19 cellular contexts compared by ENCODE assay signal in genomic region chr5:138372225-138372624, GRCh38. TPM values are rescaled to one million over a fixed set of nuclear protein-coding genes. Genes with fewer than 3 reads are reported as not detected.
DNase-seq lines count a peak whose midpoint lies in the region; ATAC-seq, FAIRE-seq and TF ChIP-seq lines count a peak whose summit lies in the region.
"Had no signal": no experiment of that assay in that cellular context is flagged by ENCODE, and none has a peak within 500 bp of the region (broad histone marks: within the 10 kb centered on the region; RNA-seq: fewer than 3 reads in every experiment).

No MANE protein-coding gene starts in this region.

- TF ChIP-seq CTCF in CD4-positive, alpha-beta T cell (IDR thresholded peaks at IDR 0.05) = no peak
- TF ChIP-seq CTCF in lower leg skin (IDR thresholded peaks at IDR 0.05) (no peak), HepG2 (CRISPR knock-in tag; IDR thresholded peaks at IDR 0.05) (no peak)

- H3K36me3 Mint-ChIP-seq in CD4-positive, alpha-beta T cell (ENCODE audit: low read depth) = peaks cover 35% of the 10 kb centered on the region
- H3K36me3 Mint-ChIP-seq in CD8-positive, alpha-beta memory T cell = peaks cover 4 to 48% (median 8%) of the 10 kb centered on the region in 3 donors

- no peaks in the 10 kb centered on the region for H3K9me3 Mint-ChIP-seq in CD4-positive, alpha-beta T cell
- no peaks in the 10 kb centered on the region for H3K9me3 Mint-ChIP-seq in CD8-positive, alpha-beta memory T cell
- H3K9me3 Mint-ChIP-seq: activated CD4-positive, alpha-beta T cell treated with anti-CD3 and anti-CD28 coated beads, Interleukin-2, amount 10 ng/mL, durations not matched to agents 24 days and 14 days had no signal

- no peaks in the 10 kb centered on the region for H4K20me1 ChIP-seq in HepG2 (ENCODE audit: insufficient read depth, low read length)

- no peak for TF ChIP-seq POLR2A in lower leg skin (IDR thresholded peaks at IDR 0.05)
- TF ChIP-seq POLR2A in HepG2 (IDR thresholded peaks at IDR 0.05; ENCODE audit: insufficient read depth in 1 of 2, low read depth in 2 of 2, low read length in 2 of 2) = no peak

- peaks cover 0 to 26% of the 10 kb centered on the region in 2 experiments; a peak in 3 of 5 replicates for H3K36me3 ChIP-seq in HepG2 (replicated peaks in 1 of 2; ENCODE audit: control insufficient read depth in 1 of 2, insufficient read depth in 2 of 2, low read length in 2 of 2)
- H3K36me3 ChIP-seq in CD8-positive, alpha-beta memory T cell (ENCODE audit: insufficient read depth, low read length) = peaks cover under 1% of the 10 kb centered on the region

- H3K4me3 ChIP-seq in lower leg skin (ENCODE audit: low read depth, poor library complexity, severe bottlenecking) = no peak overlapping the region
- H3K4me3 ChIP-seq in HepG2 (replicated peaks in 1 of 3; ENCODE audit: insufficient read depth in 1 of 3, low read depth in 2 of 3, low read length in 3 of 3) = no peak overlapping the region
- no peak overlapping the region for H3K4me3 ChIP-seq in CD8-positive, alpha-beta memory T cell (ENCODE audit: low read length)
- H3K4me3 ChIP-seq: left lung, psoas muscle had no signal

- no peak overlapping the region for H3K4me2 ChIP-seq in HepG2 (ENCODE audit: low read depth, low read length)

- FAIRE-seq in HepG2 (lab: Jason Lieb, UNC) = no peak
- FAIRE-seq: astrocyte had no signal

- POLR2A ChIA-PET in CD4-positive, alpha-beta T cell (lab: Charles Lee) = interaction anchor here (1.1 kb wide), 1 partner anchor 19 kb away, joined by 4 read pairs; no protein-coding TSS in a partner anchor
- POLR2A ChIA-PET in HepG2 (lab: Yijun Ruan, JAX) = interaction anchor here (1.6 kb wide), 1 partner anchor 40 kb away, joined by 3 read pairs; the partner anchor contains the start of gene CDC25C
- POLR2A ChIA-PET in CD8-positive, alpha-beta memory T cell (lab: Charles Lee) = no interaction called here

- DNase-seq in CD4-positive, alpha-beta T cell = no peak
- DNase-seq in lower leg skin (ENCODE audit: low spot score in 2 of 2) (no peak), HepG2 (ENCODE audit: low spot score) (no peak), EL (no peak)
- DNase-seq in CD8-positive, alpha-beta memory T cell = no peak
- DNase-seq: activated CD4-positive, alpha-beta T cell treated with anti-CD3 and anti-CD28 coated beads, Interleukin-2, amount 10 ng/mL, durations not matched to agents 24 days and 14 days; activated effector memory CD4-positive, alpha-beta T cell treated with Interleukin-2 at 50 U/mL for 16 hours; COR-L47; dermis blood vessel endothelial cell; hypothalamus; left lung; NCI-H2029; NCI-H69; psoas muscle; T-helper 2 cell had no signal

- H3K27ac ChIP-seq in CD4-positive, alpha-beta T cell (ENCODE audit: low read depth, low read length) = no peak overlapping the region
- no peak overlapping the region for H3K27ac ChIP-seq in HepG2 (ENCODE audit: extremely low read length, insufficient read depth, low read length)
- H3K27ac ChIP-seq in CD8-positive, alpha-beta memory T cell (ENCODE audit: low read depth, low read length) = no peak overlapping the region
- H3K27ac ChIP-seq: left lung had no signal

- ATAC-seq in CD4-positive, alpha-beta T cell (ENCODE audit: poor library complexity) = no peak
- peak; percentile 67 for ATAC-seq in GM18907 (IDR thresholded peaks at IDR 0.05; ENCODE audit: unreplicated experiment)
- ATAC-seq in GM21737 (IDR thresholded peaks at IDR 0.05; ENCODE audit: unreplicated experiment) = peak; percentile 73
- ATAC-seq in HG03342 (IDR thresholded peaks at IDR 0.05; ENCODE audit: unreplicated experiment) = peak; percentile 71
- ATAC-seq in HepG2 = no peak
- ATAC-seq: left lung had no signal

- TF ChIP-seq EP300 in HepG2 (IDR thresholded peaks at IDR 0.05; ENCODE audit: low read depth in 2 of 2, low read length in 2 of 2) = no peak
- no peak for TF ChIP-seq EP300 in HepG2 (CRISPR knock-in tag; IDR thresholded peaks at IDR 0.05; ENCODE audit: borderline replicate concordance)

- no peak for TF ChIP-seq RAD21 in HepG2 (CRISPR knock-in tag; IDR thresholded peaks at IDR 0.05)

- WGBS in lower leg skin, 2 donors = 76% methylated on average over 1 of the region's 1 CpG
- 96% methylated on average over 1 of the region's 1 CpG for WGBS in HepG2 (ENCODE audit: low lambda C conversion rate)

- peaks cover 39% of the 10 kb centered on the region for H3K79me2 ChIP-seq in HepG2 (ENCODE audit: insufficient read depth, low read length)

- BruUV-seq in HepG2 (replicated peaks; lab: Mats Ljungman, UMichigan) = no TSS peak

- H3K9me3 ChIP-seq in CD4-positive, alpha-beta T cell (ENCODE audit: control insufficient read depth, low read length) = no peaks in the 10 kb centered on the region
- H3K9me3 ChIP-seq in HepG2 (ENCODE audit: low read length) = no peaks in the 10 kb centered on the region
- H3K9me3 ChIP-seq in CD8-positive, alpha-beta memory T cell (ENCODE audit: low read length) = no peaks in the 10 kb centered on the region
- H3K9me3 ChIP-seq: left lung, psoas muscle had no signal

- H3K4me1 ChIP-seq in HepG2 (ENCODE audit: insufficient read depth, low read length) = peaks cover 12% of the 10 kb centered on the region
- peaks cover 19% of the 10 kb centered on the region for H3K4me1 ChIP-seq in CD8-positive, alpha-beta memory T cell (ENCODE audit: insufficient read depth, low read length)

- intact Hi-C loops in CD4-positive, alpha-beta T cell (cut with DNase I, micrococcal nuclease) = no loop called here
- intact Hi-C loops in lower leg skin (cut with DNase I; ENCODE audit: low total_unique reads) (no loop called here), HepG2 (cut with micrococcal nuclease; ENCODE audit: unreplicated experiment) (no loop called here)

- H2AFZ ChIP-seq in HepG2 (ENCODE audit: low read length) = no peak overlapping the region

- peak overlapping the region; percentile 17 for H3K27ac Mint-ChIP-seq in CD4-positive, alpha-beta T cell
- peak overlapping the region in 1 of 8 donors; percentile 15 for H3K27ac Mint-ChIP-seq in CD8-positive, alpha-beta memory T cell
- H3K27ac Mint-ChIP-seq: activated CD4-positive, alpha-beta T cell treated with anti-CD3 and anti-CD28 coated beads, Interleukin-2, amount 10 ng/mL, durations not matched to agents 24 days and 14 days had no signal

- in situ Hi-C loops in HepG2 (cut with HindIII; ENCODE audit: extremely low pct_ligation_motif_present, low pct_unique_long_range_greater_than_20kb) = no loop called here

- CTCF ChIA-PET in CD4-positive, alpha-beta T cell (lab: Charles Lee) = interaction anchor here (6.4 kb wide), 1 partner anchor 20 kb away, joined by 32 read pairs; the partner anchor contains the start of gene KDM3B
- CTCF ChIA-PET in HepG2 (lab: Yijun Ruan, JAX; ENCODE audit: low intra/inter-chr PET ratio, low total read pairs) = no interaction called here
- CTCF ChIA-PET in CD8-positive, alpha-beta memory T cell (lab: Charles Lee) = interaction anchor here (1.5 kb wide), 1 partner anchor 19 kb away, joined by 4 read pairs; no protein-coding TSS in a partner anchor

- H3K27me3 Mint-ChIP-seq in CD4-positive, alpha-beta T cell = no peaks in the 10 kb centered on the region
- H3K27me3 Mint-ChIP-seq in CD8-positive, alpha-beta memory T cell = no peaks in the 10 kb centered on the region
- H3K27me3 Mint-ChIP-seq: activated CD4-positive, alpha-beta T cell treated with anti-CD3 and anti-CD28 coated beads, Interleukin-2, amount 10 ng/mL, durations not matched to agents 24 days and 14 days had no signal

- H3K4me3 Mint-ChIP-seq in CD4-positive, alpha-beta T cell = no peak overlapping the region
- no peak overlapping the region for H3K4me3 Mint-ChIP-seq in CD8-positive, alpha-beta memory T cell
- H3K4me3 Mint-ChIP-seq: activated CD4-positive, alpha-beta T cell treated with anti-CD3 and anti-CD28 coated beads, Interleukin-2, amount 10 ng/mL, durations not matched to agents 24 days and 14 days had no signal

- no peaks in the 10 kb centered on the region for H3K27me3 ChIP-seq in CD4-positive, alpha-beta T cell (ENCODE audit: control insufficient read depth, insufficient read depth, low read length)
- H3K27me3 ChIP-seq in HepG2 (ENCODE audit: control insufficient read depth in 1 of 2, insufficient read depth in 2 of 2, low read length in 2 of 2) = no peaks in the 10 kb centered on the region
- no peaks in the 10 kb centered on the region for H3K27me3 ChIP-seq in CD8-positive, alpha-beta memory T cell (ENCODE audit: insufficient read depth, low read length, poor library complexity, severe bottlenecking)
- H3K27me3 ChIP-seq: left lung had no signal

- H3K4me1 Mint-ChIP-seq in CD4-positive, alpha-beta T cell (ENCODE audit: low read depth) = peaks cover 37% of the 10 kb centered on the region
- H3K4me1 Mint-ChIP-seq in CD8-positive, alpha-beta memory T cell = peaks cover 25 to 45% (median 35%) of the 10 kb centered on the region in 3 donors

- H3K9ac ChIP-seq in HepG2 (ENCODE audit: insufficient read depth, low read depth, low read length) = no peak overlapping the region

RNA-seq across cellular contexts. Expression of gene KDM3B, which starts 19.7 kb away (rescaled TPM):
- 10 to 100 TPM; 59.5 to 66.0 TPM for total RNA-seq in CD4-positive, alpha-beta T cell
- total RNA-seq in lower leg skin = 10 to 100 TPM; 54.4 to 72.7 (median 67.0) TPM
- 34.3 and 47.7 TPM in 2 replicates for total RNA-seq in HepG2 (2016; rRNA removed; fragmentation: Illumina TruSeq; extraction: Trizol)
- 7.3 and 7.5 TPM in 2 replicates for total RNA-seq in HepG2 (2016; cell fraction: cytosol; rRNA removed; fragmentation: Illumina TruSeq; extraction: Trizol; ENCODE audit: low read depth)
- total RNA-seq in HepG2 (2016; cell fraction: insoluble cytoplasmic fraction; rRNA removed; fragmentation: Illumina TruSeq; extraction: Trizol) = 33.7 and 41.7 TPM in 2 replicates
- 14.6 and 15.4 TPM in 2 replicates for total RNA-seq in HepG2 (2016; cell fraction: membrane; rRNA removed; fragmentation: Illumina TruSeq; extraction: Trizol)
- total RNA-seq in HepG2 (2016; cell fraction: nucleus; rRNA removed; fragmentation: Illumina TruSeq; extraction: Trizol) = 31.3 and 31.9 TPM in 2 replicates
- 19.6 and 19.7 TPM in 2 replicates for polyA plus RNA-seq in HepG2 (2011; rRNA removed)
- 9.2 and 12.1 TPM in 2 replicates for polyA plus RNA-seq in HepG2 (2011; cell fraction: cytosol; rRNA removed)
- 20.4 and 21.1 TPM in 2 replicates for polyA plus RNA-seq in HepG2 (2011; cell fraction: nucleus; rRNA removed)
- 21.2 and 24.4 TPM in 2 replicates for polyA plus RNA-seq in HepG2 (2012)
- 1.5 TPM in 2 replicates for polyA plus RNA-seq in HepG2 (2016; cell fraction: cytosol; fragmentation: Illumina TruSeq; extraction: Trizol; ENCODE audit: low read depth)
- polyA plus RNA-seq in HepG2 (2016; cell fraction: insoluble cytoplasmic fraction; fragmentation: Illumina TruSeq; extraction: Trizol; ENCODE audit: low read depth) = 35.2 and 38.8 TPM in 2 replicates
- polyA plus RNA-seq in HepG2 (2016; cell fraction: membrane; fragmentation: Illumina TruSeq; extraction: Trizol; ENCODE audit: low read depth) = 5.1 and 6.0 TPM in 2 replicates
- 43.2 and 50.0 TPM in 2 replicates for polyA plus RNA-seq in HepG2 (2016; cell fraction: nucleus; fragmentation: Illumina TruSeq; extraction: Trizol; ENCODE audit: insufficient read depth, low read depth)
- polyA minus RNA-seq in HepG2 (2011; rRNA and poly(A)+ RNA removed; ENCODE audit: low replicate concordance) = 32.4 and 40.8 TPM in 2 replicates
- polyA minus RNA-seq in HepG2 (2011; cell fraction: cytosol; rRNA and poly(A)+ RNA removed) = 26.1 and 30.4 TPM in 2 replicates
- polyA minus RNA-seq in HepG2 (2011; cell fraction: nucleus; rRNA and poly(A)+ RNA removed) = 37.2 and 39.4 TPM in 2 replicates
- 10 to 100 TPM; 42.4 to 44.7 TPM for total RNA-seq in CD8-positive, alpha-beta memory T cell
- 14.7 TPM for polyA plus RNA-seq in CD8-positive, alpha-beta memory T cell

RNA-seq across cellular contexts. Expression of gene FAM53C, which starts 34.2 kb away (rescaled TPM):
- 10 to 100 TPM; 81.0 to 83.8 TPM for total RNA-seq in CD4-positive, alpha-beta T cell
- total RNA-seq in lower leg skin (10 to 100 TPM; 15.2 to 19.9 (median 17.2) TPM), HepG2 (2016; rRNA removed; fragmentation: Illumina TruSeq; extraction: Trizol) (26.9 and 28.5 TPM in 2 replicates)
- total RNA-seq in HepG2 (2016; cell fraction: cytosol; rRNA removed; fragmentation: Illumina TruSeq; extraction: Trizol; ENCODE audit: low read depth) = 5.7 and 6.2 TPM in 2 replicates
- 26.1 and 26.8 TPM in 2 replicates for total RNA-seq in HepG2 (2016; cell fraction: insoluble cytoplasmic fraction; rRNA removed; fragmentation: Illumina TruSeq; extraction: Trizol)
- total RNA-seq in HepG2 (2016; cell fraction: membrane; rRNA removed; fragmentation: Illumina TruSeq; extraction: Trizol) = 22.1 and 22.4 TPM in 2 replicates
- 19.0 and 21.2 TPM in 2 replicates for total RNA-seq in HepG2 (2016; cell fraction: nucleus; rRNA removed; fragmentation: Illumina TruSeq; extraction: Trizol)
- polyA plus RNA-seq in HepG2 (2011; rRNA removed) = 28.1 and 30.1 TPM in 2 replicates
- polyA plus RNA-seq in HepG2 (2011; cell fraction: cytosol; rRNA removed) = 16.8 and 17.2 TPM in 2 replicates
- 46.4 and 53.9 TPM in 2 replicates for polyA plus RNA-seq in HepG2 (2011; cell fraction: nucleus; rRNA removed)
- polyA plus RNA-seq in HepG2 (2012) = 15.6 and 16.9 TPM in 2 replicates
- 3.1 and 3.3 TPM in 2 replicates for polyA plus RNA-seq in HepG2 (2016; cell fraction: cytosol; fragmentation: Illumina TruSeq; extraction: Trizol; ENCODE audit: low read depth)
- 22.4 and 24.1 TPM in 2 replicates for polyA plus RNA-seq in HepG2 (2016; cell fraction: insoluble cytoplasmic fraction; fragmentation: Illumina TruSeq; extraction: Trizol; ENCODE audit: low read depth)
- polyA plus RNA-seq in HepG2 (2016; cell fraction: membrane; fragmentation: Illumina TruSeq; extraction: Trizol; ENCODE audit: low read depth) = 11.4 TPM in 2 replicates
- 29.0 and 31.0 TPM in 2 replicates for polyA plus RNA-seq in HepG2 (2016; cell fraction: nucleus; fragmentation: Illumina TruSeq; extraction: Trizol; ENCODE audit: insufficient read depth, low read depth)
- polyA minus RNA-seq in HepG2 (2011; rRNA and poly(A)+ RNA removed; ENCODE audit: low replicate concordance) = 38.4 and 40.2 TPM in 2 replicates
- 15.7 TPM in 2 replicates for polyA minus RNA-seq in HepG2 (2011; cell fraction: cytosol; rRNA and poly(A)+ RNA removed)
- polyA minus RNA-seq in HepG2 (2011; cell fraction: nucleus; rRNA and poly(A)+ RNA removed) = 34.9 and 47.7 TPM in 2 replicates
- 10 to 100 TPM; 29.5 to 32.2 TPM for total RNA-seq in CD8-positive, alpha-beta memory T cell
- 20.6 TPM for polyA plus RNA-seq in CD8-positive, alpha-beta memory T cell

RNA-seq across cellular contexts. Expression of gene CDC25C, which starts 40.6 kb away (rescaled TPM):
- not detected for total RNA-seq in CD4-positive, alpha-beta T cell
- 1 to 10 TPM in 1 of 4 donors, under 1 TPM in 2, not detected in 1; 0.34 to 1.4 (median 0.69) TPM for total RNA-seq in lower leg skin
- total RNA-seq in HepG2 (2016; rRNA removed; fragmentation: Illumina TruSeq; extraction: Trizol) = 27.6 and 44.1 TPM in 2 replicates
- 7.6 and 8.5 TPM in 2 replicates for total RNA-seq in HepG2 (2016; cell fraction: cytosol; rRNA removed; fragmentation: Illumina TruSeq; extraction: Trizol; ENCODE audit: low read depth)
- 26.9 and 38.3 TPM in 2 replicates for total RNA-seq in HepG2 (2016; cell fraction: insoluble cytoplasmic fraction; rRNA removed; fragmentation: Illumina TruSeq; extraction: Trizol)
- 9.4 and 10.9 TPM in 2 replicates for total RNA-seq in HepG2 (2016; cell fraction: membrane; rRNA removed; fragmentation: Illumina TruSeq; extraction: Trizol)
- 18.6 and 19.2 TPM in 2 replicates for total RNA-seq in HepG2 (2016; cell fraction: nucleus; rRNA removed; fragmentation: Illumina TruSeq; extraction: Trizol)
- polyA plus RNA-seq in HepG2 (2011; rRNA removed) = 11.8 and 17.7 TPM in 2 replicates
- 8.8 and 9.2 TPM in 2 replicates for polyA plus RNA-seq in HepG2 (2011; cell fraction: cytosol; rRNA removed)
- polyA plus RNA-seq in HepG2 (2011; cell fraction: nucleus; rRNA removed) = 7.0 and 10.3 TPM in 2 replicates
- 4.8 and 13.0 TPM in 2 replicates for polyA plus RNA-seq in HepG2 (2012)
- 2.5 and 3.0 TPM in 2 replicates for polyA plus RNA-seq in HepG2 (2016; cell fraction: cytosol; fragmentation: Illumina TruSeq; extraction: Trizol; ENCODE audit: low read depth)
- polyA plus RNA-seq in HepG2 (2016; cell fraction: insoluble cytoplasmic fraction; fragmentation: Illumina TruSeq; extraction: Trizol; ENCODE audit: low read depth) = 36.0 and 37.3 TPM in 2 replicates
- 4.0 and 4.5 TPM in 2 replicates for polyA plus RNA-seq in HepG2 (2016; cell fraction: membrane; fragmentation: Illumina TruSeq; extraction: Trizol; ENCODE audit: low read depth)
- 18.4 and 19.2 TPM in 2 replicates for polyA plus RNA-seq in HepG2 (2016; cell fraction: nucleus; fragmentation: Illumina TruSeq; extraction: Trizol; ENCODE audit: insufficient read depth, low read depth)
- 13.3 and 16.6 TPM in 2 replicates for polyA minus RNA-seq in HepG2 (2011; rRNA and poly(A)+ RNA removed; ENCODE audit: low replicate concordance)
- 7.9 and 8.3 TPM in 2 replicates for polyA minus RNA-seq in HepG2 (2011; cell fraction: cytosol; rRNA and poly(A)+ RNA removed)
- 14.5 and 16.0 TPM in 2 replicates for polyA minus RNA-seq in HepG2 (2011; cell fraction: nucleus; rRNA and poly(A)+ RNA removed)
- total RNA-seq in CD8-positive, alpha-beta memory T cell = 1 to 10 TPM; 4.3 to 5.3 TPM
- not detected for polyA plus RNA-seq in CD8-positive, alpha-beta memory T cell
- total RNA-seq: psoas muscle had no signal

Comparison
In these comparisons a context has a peak if more than half of its experiments do, and no peak if none do; other contexts are left out.
1. ATAC-seq: peak in GM18907 (single experiment), GM21737 (single experiment) and HG03342 (single experiment); none in CD4-positive, alpha-beta T cell (single experiment) and HepG2 (single experiment).